ENCODE assay signal across 6 cellular contexts in genomic region chr14:20427231-20428009, GRCh38. TPM values are rescaled to one million over a fixed set of nuclear protein-coding genes. Genes with fewer than 3 reads are reported as not detected.
DNase-seq lines count a peak whose midpoint lies in the region; ATAC-seq and TF ChIP-seq lines count a peak whose summit lies in the region.

No MANE protein-coding gene starts in this region.

- H3K4me3 Mint-ChIP-seq in stimulated activated effector memory CD8-positive, alpha-beta T cell treated with anti-CD3 and anti-CD28 coated beads, Interleukin-12 subunit alpha, Interleukin-12 subunit beta, amount 100 ng/mL, for 72 hours: peak overlapping the region; percentile 35

- H3K4me1 Mint-ChIP-seq in stimulated activated effector memory CD8-positive, alpha-beta T cell treated with anti-CD3 and anti-CD28 coated beads, Interleukin-12 subunit alpha, Interleukin-12 subunit beta, amount 100 ng/mL, for 72 hours: peaks cover 18% of the 10 kb centered on the region

- no peak for TF ChIP-seq CTCF in GM20000 (IDR thresholded peaks at IDR 0.05; ENCODE audit: extremely low read depth, missing control alignments)

- peak overlapping the region; percentile 92 for H3K9ac ChIP-seq in BLaER1

- H3K9me3 Mint-ChIP-seq in stimulated activated effector memory CD8-positive, alpha-beta T cell treated with anti-CD3 and anti-CD28 coated beads, Interleukin-12 subunit alpha, Interleukin-12 subunit beta, amount 100 ng/mL, for 72 hours: no peaks in the 10 kb centered on the region

- peak; percentile 61 for ATAC-seq in stimulated activated effector memory CD8-positive, alpha-beta T cell treated with anti-CD3 and anti-CD28 coated beads, Interleukin-12 subunit alpha, Interleukin-12 subunit beta, amount 100 ng/mL, for 72 hours

- no peaks in the 10 kb centered on the region for H3K36me3 Mint-ChIP-seq in stimulated activated effector memory CD8-positive, alpha-beta T cell treated with anti-CD3 and anti-CD28 coated beads, Interleukin-12 subunit alpha, Interleukin-12 subunit beta, amount 100 ng/mL, for 72 hours

- peaks cover 84% of the 10 kb centered on the region for H3K4me1 ChIP-seq in BLaER1

- H3K4me2 ChIP-seq in BLaER1: peak overlapping the region; percentile 85

- H3K27ac ChIP-seq in BLaER1: peak overlapping the region; percentile 97

- H4K20me1 ChIP-seq in BLaER1: no peaks in the 10 kb centered on the region

- no peaks in the 10 kb centered on the region for H3K27me3 ChIP-seq in BLaER1

- H3K27ac Mint-ChIP-seq in stimulated activated effector memory CD8-positive, alpha-beta T cell treated with anti-CD3 and anti-CD28 coated beads, Interleukin-12 subunit alpha, Interleukin-12 subunit beta, amount 100 ng/mL, for 72 hours: peak overlapping the region; percentile 88

- DNase-seq in GM20000 (ENCODE audit: low spot score) (peak; percentile 78), LoVo (ENCODE audit: low spot score) (peak; percentile 60), dermis blood vessel endothelial cell (peak; percentile 67), NCI-H774 (lab: John Stamatoyannopoulos, UW) (no peak)
- no peak for DNase-seq in stimulated activated effector memory CD8-positive, alpha-beta T cell treated with anti-CD3 and anti-CD28 coated beads, Interleukin-12 subunit alpha, Interleukin-12 subunit beta, amount 100 ng/mL, for 72 hours (ENCODE audit: low spot score in 2 of 2)

- H3K9me3 ChIP-seq in BLaER1: no peaks in the 10 kb centered on the region

- H3K36me3 ChIP-seq in BLaER1: peaks cover 35% of the 10 kb centered on the region

- peak overlapping the region; percentile 51 for H3K4me3 ChIP-seq in BLaER1

RNA-seq across cellular contexts. Expression of gene KLHL33, which starts 8.5 kb away (rescaled TPM):
- 0.09 and 0.17 TPM in 2 replicates for total RNA-seq in dermis blood vessel endothelial cell

RNA-seq across cellular contexts. Expression of gene TEP1, which starts 14.1 kb away (rescaled TPM):
- 36.2 and 56.0 TPM in 2 replicates for total RNA-seq in dermis blood vessel endothelial cell

RNA-seq across cellular contexts. Expression of gene OSGEP, which starts 27.2 kb away (rescaled TPM):
- total RNA-seq in dermis blood vessel endothelial cell: 30.7 and 86.3 TPM in 2 replicates

RNA-seq across cellular contexts. Expression of gene APEX1, which starts 27.6 kb away (rescaled TPM):
- 63.1 and 83.3 TPM in 2 replicates for total RNA-seq in dermis blood vessel endothelial cell

RNA-seq across cellular contexts. Expression of gene PIP4P1, which starts 33.8 kb away (rescaled TPM):
- total RNA-seq in dermis blood vessel endothelial cell: 16.9 and 26.9 TPM in 2 replicates

Comparison
In these comparisons a context has a peak if more than half of its experiments do, and no peak if none do; other contexts are left out.
1. DNase-seq: peak in GM20000 (single experiment), LoVo (single experiment) and dermis blood vessel endothelial cell (single experiment); none in stimulated activated effector memory CD8-positive, alpha-beta T cell treated with anti-CD3 and anti-CD28 coated beads, Interleukin-12 subunit alpha, Interleukin-12 subunit beta, amount 100 ng/mL, for 72 hours (0 of 2) and NCI-H774 (single experiment).